ENCODE assay signal across 8 cellular contexts in genomic region chr13:19863323-19864017, GRCh38. TPM values are rescaled to one million over a fixed set of nuclear protein-coding genes. Genes with fewer than 3 reads are reported as not detected.
DNase-seq lines count a peak whose midpoint lies in the region; ATAC-seq and TF ChIP-seq lines count a peak whose summit lies in the region.

TSS of gene ZMYM5 (minus strand) at chr13:19863649. CDS start at chr13:19852180, 11,469 bp downstream.

- peak within 1 kb of the TSS; percentile 92 for H3K4me2 ChIP-seq in DOHH2 (ENCODE audit: low read length)
- peak within 1 kb of the TSS; percentile 97 for H3K4me2 ChIP-seq in GM23338

- H3K4me1 Mint-ChIP-seq in GM23338, result peaks cover 22% of the 10 kb centered on the region
- H3K4me1 Mint-ChIP-seq in activated T-helper 2 cell treated with anti-CD3 and anti-CD28 coated beads, Interferon-gamma antibody, Interleukin-2, Interleukin-4, amounts not matched to agents 10 μg/mL and 5 μg/mL and 100 μg/mL, durations not matched to agents 14 hours and 24 hours and 36 hours (ENCODE audit: low read depth), result peaks cover 33% of the 10 kb centered on the region
- H3K4me1 Mint-ChIP-seq in natural killer cell, result peaks cover 35 to 38% of the 10 kb centered on the region in 2 donors

- peak within 1 kb of the TSS; percentile 91 for H2AFZ ChIP-seq in GM23338

- H3K27me3 Mint-ChIP-seq in GM23338 (ENCODE audit: insufficient read depth, low read depth, poor library complexity), result peaks cover 12% of the 10 kb centered on the region
- H3K27me3 Mint-ChIP-seq in activated T-helper 2 cell treated with anti-CD3 and anti-CD28 coated beads, Interferon-gamma antibody, Interleukin-2, Interleukin-4, amounts not matched to agents 10 μg/mL and 5 μg/mL and 100 μg/mL, durations not matched to agents 14 hours and 24 hours and 36 hours (ENCODE audit: low read depth), result no peaks in the 10 kb centered on the region
- H3K27me3 Mint-ChIP-seq in natural killer cell (ENCODE audit: low read depth in 2 of 2), result no peaks in the 10 kb centered on the region

- intact Hi-C loops in activated T-helper 2 cell treated with anti-CD3 and anti-CD28 coated beads, Interferon-gamma antibody, Interleukin-2, Interleukin-4, amounts not matched to agents 10 μg/mL and 5 μg/mL and 100 μg/mL, durations not matched to agents 14 hours and 24 hours and 36 hours (cut with micrococcal nuclease), result loop anchor here (1.0 to 5.0 kb wide), 5 partner anchors 80 to 151 kb away; no protein-coding TSS in a partner anchor
- intact Hi-C loops in natural killer cell (cut with micrococcal nuclease), result loop anchor here (1.0 to 10.0 kb wide), 3 partner anchors 81 to 229 kb away; partner anchors contain the start of genes MPHOSPH8 and PSPC1

- no peaks in the 10 kb centered on the region for H3K9me3 ChIP-seq in DOHH2 (ENCODE audit: control insufficient read depth, insufficient read depth, low read length)

- H3K36me3 ChIP-seq in DOHH2 (ENCODE audit: control insufficient read depth, low read length) (peaks cover 24% of the 10 kb centered on the region), GM23338 (ENCODE audit: insufficient read depth) (peaks cover 9% of the 10 kb centered on the region; the same call in 1 of the 2 replicates)

- CTCF ChIA-PET in RWPE1 (lab: Yijun Ruan, JAX), result interaction anchor here (0.8 to 1.1 kb wide), 2 partner anchors 27 to 189 kb away, joined by 3 to 5 read pairs; no protein-coding TSS in a partner anchor

- H3F3A ChIP-seq in DOHH2 (ENCODE audit: control insufficient read depth, insufficient read depth), result peaks cover 5% of the 10 kb centered on the region; the same call in 1 of the 2 replicates
- H3F3A ChIP-seq in GM23338 (replicated peaks; ENCODE audit: low read depth), result peaks cover 14% of the 10 kb centered on the region

- H3K4me3 ChIP-seq in DOHH2 (ENCODE audit: low read length) (peak within 1 kb of the TSS; percentile 92), GM23338 (peak within 1 kb of the TSS; percentile 99), LNCaP clone FGC (ENCODE audit: low read depth, low read length) (peak within 1 kb of the TSS; percentile 63), fibroblast of mammary gland (ENCODE audit: control insufficient read depth, low read depth, low read length) (peak within 1 kb of the TSS; percentile 77)

- H3K27ac ChIP-seq in DOHH2 (ENCODE audit: low read depth, low read length) (peak within 1 kb of the TSS; percentile 92), GM23338 (ENCODE audit: low read depth) (peak within 1 kb of the TSS; percentile 99), RWPE1 (peak within 1 kb of the TSS; percentile 99)

- TF ChIP-seq CTCF in DOHH2 (IDR thresholded peaks at IDR 0.05; ENCODE audit: low read depth, low read length, poor library complexity, severe bottlenecking), result no peak
- TF ChIP-seq CTCF in GM23338 (conservative IDR thresholded peaks at IDR 0.05; ENCODE audit: low read depth in 2 of 2), result no peak
- no peak for TF ChIP-seq CTCF in LNCaP clone FGC (IDR thresholded peaks at IDR 0.05; ENCODE audit: control insufficient read depth, extremely low read depth, insufficient read depth)
- no peak for TF ChIP-seq CTCF in RWPE1 (conservative IDR thresholded peaks at IDR 0.05; ENCODE audit: low read depth)
- TF ChIP-seq CTCF in fibroblast of mammary gland (conservative IDR thresholded peaks at IDR 0.05; ENCODE audit: control insufficient read depth, insufficient read depth, low read depth, low read length), result no peak
- TF ChIP-seq CTCF in natural killer cell (IDR thresholded peaks at IDR 0.05), result no peak

- DNase-seq in GM23338 (ENCODE audit: low spot score), result peak; percentile 98
- peak; percentile 94 for DNase-seq in LNCaP clone FGC (ENCODE audit: low read depth)
- peak; percentile 99 for DNase-seq in RWPE1 (ENCODE audit: low spot score)
- peak; percentile 96 for DNase-seq in activated T-helper 2 cell treated with anti-CD3 and anti-CD28 coated beads, Interferon-gamma antibody, Interleukin-2, Interleukin-4, amounts not matched to agents 10 μg/mL and 5 μg/mL and 100 μg/mL, durations not matched to agents 14 hours and 24 hours and 36 hours (ENCODE audit: low spot score)
- DNase-seq in fibroblast of mammary gland (ENCODE audit: low read depth), result peak; percentile 99
- peak; percentile 94 for DNase-seq in natural killer cell
- DNase-seq in stimulated activated naive CD4-positive, alpha-beta T cell treated with Interleukin-2 at 50 U/mL for 16 hours (lab: John Stamatoyannopoulos, UW), result peak; percentile 96

- peaks cover 5% of the 10 kb centered on the region; the same call in 1 of the 3 replicates for H3K9me3 Mint-ChIP-seq in GM23338
- no peaks in the 10 kb centered on the region for H3K9me3 Mint-ChIP-seq in activated T-helper 2 cell treated with anti-CD3 and anti-CD28 coated beads, Interferon-gamma antibody, Interleukin-2, Interleukin-4, amounts not matched to agents 10 μg/mL and 5 μg/mL and 100 μg/mL, durations not matched to agents 14 hours and 24 hours and 36 hours
- H3K9me3 Mint-ChIP-seq in natural killer cell, result no peaks in the 10 kb centered on the region

- ATAC-seq in GM23338 (peak; percentile 89), natural killer cell (peak; percentile 84 to 95 (median 88))

- H3K36me3 Mint-ChIP-seq in GM23338 (ENCODE audit: low read depth), result peaks cover 26% of the 10 kb centered on the region
- H3K36me3 Mint-ChIP-seq in activated T-helper 2 cell treated with anti-CD3 and anti-CD28 coated beads, Interferon-gamma antibody, Interleukin-2, Interleukin-4, amounts not matched to agents 10 μg/mL and 5 μg/mL and 100 μg/mL, durations not matched to agents 14 hours and 24 hours and 36 hours (ENCODE audit: low read depth), result peaks cover 38% of the 10 kb centered on the region
- H3K36me3 Mint-ChIP-seq in natural killer cell, result no peaks in the 10 kb centered on the region

- H3K4me3 Mint-ChIP-seq in GM23338 (peak within 1 kb of the TSS; percentile 97), natural killer cell (peak within 1 kb of the TSS; percentile 95)
- peak within 1 kb of the TSS; percentile 98 for H3K4me3 Mint-ChIP-seq in activated T-helper 2 cell treated with anti-CD3 and anti-CD28 coated beads, Interferon-gamma antibody, Interleukin-2, Interleukin-4, amounts not matched to agents 10 μg/mL and 5 μg/mL and 100 μg/mL, durations not matched to agents 14 hours and 24 hours and 36 hours (ENCODE audit: low read depth)

- H3K27me3 ChIP-seq in DOHH2 (ENCODE audit: control insufficient read depth, low read length), result no peaks in the 10 kb centered on the region
- no peaks in the 10 kb centered on the region for H3K27me3 ChIP-seq in GM23338 (ENCODE audit: insufficient read depth)

- POLR2A ChIA-PET in RWPE1 (lab: Yijun Ruan, JAX; ENCODE audit: low non-redundant PET), result interaction anchor here (1.0 kb wide), 1 partner anchor 14 kb away, joined by 6 read pairs; no protein-coding TSS in a partner anchor

- H3K9me2 ChIP-seq in DOHH2 (replicated peaks; ENCODE audit: control insufficient read depth, low read length) (no peaks in the 10 kb centered on the region), GM23338 (ENCODE audit: insufficient read depth) (no peaks in the 10 kb centered on the region)

- peaks cover 70% of the 10 kb centered on the region for H3K79me2 ChIP-seq in DOHH2 (ENCODE audit: control insufficient read depth, low read length)
- H3K79me2 ChIP-seq in GM23338 (replicated peaks; ENCODE audit: insufficient read depth), result peaks cover 42% of the 10 kb centered on the region

- no peaks in the 10 kb centered on the region for H4K20me1 ChIP-seq in DOHH2 (ENCODE audit: control insufficient read depth, insufficient read depth, low read depth, low read length)
- H4K20me1 ChIP-seq in GM23338 (replicated peaks; ENCODE audit: insufficient read depth), result peaks cover 13% of the 10 kb centered on the region; the same call in 1 of the 2 replicates

- H3K4me1 ChIP-seq in DOHH2 (ENCODE audit: control insufficient read depth, low read length), result peaks cover 29% of the 10 kb centered on the region
- H3K4me1 ChIP-seq in GM23338 (ENCODE audit: insufficient read depth), result peaks cover 21% of the 10 kb centered on the region

- peak within 1 kb of the TSS; percentile 93 for H3K27ac Mint-ChIP-seq in GM23338
- H3K27ac Mint-ChIP-seq in activated T-helper 2 cell treated with anti-CD3 and anti-CD28 coated beads, Interferon-gamma antibody, Interleukin-2, Interleukin-4, amounts not matched to agents 10 μg/mL and 5 μg/mL and 100 μg/mL, durations not matched to agents 14 hours and 24 hours and 36 hours, result peak within 1 kb of the TSS; percentile 99
- peak within 1 kb of the TSS; percentile 91 to 94 for H3K27ac Mint-ChIP-seq in natural killer cell

TF ChIP-seq in GM23338, 12 proteins besides CTCF, POLR2A, EP300 and RAD21:
- peak; percentile 67 for TF ChIP-seq CREB1 (CRISPR knock-in tag; IDR thresholded peaks at IDR 0.05; ENCODE audit: low read depth)
- TF ChIP-seq STAT1 (IDR thresholded peaks at IDR 0.05; ENCODE audit: unreplicated experiment), result no peak
- TF ChIP-seq POLR2AphosphoS5 (IDR thresholded peaks at IDR 0.05; ENCODE audit: low read depth), result peak; percentile 75

RNA-seq across cellular contexts. Expression of gene ZMYM5, which starts in this region (rescaled TPM):
- 9.4 and 11.2 TPM in 2 replicates for total RNA-seq in GM23338 (2014; rRNA removed; shearing (Covaris generic))
- polyA plus RNA-seq in GM23338 (2016; fragmentation: Nextera tagmentation; extraction: Ambion mirVana), result 13.5 and 17.2 TPM in 2 replicates
- total RNA-seq in activated T-helper 2 cell treated with anti-CD3 and anti-CD28 coated beads, Interferon-gamma antibody, Interleukin-2, Interleukin-4, amounts not matched to agents 10 μg/mL and 5 μg/mL and 100 μg/mL, durations not matched to agents 14 hours and 24 hours and 36 hours, result 13.7 and 16.1 TPM in 2 replicates
- 10 to 100 TPM; 29.5 to 37.4 (median 36.0) TPM for total RNA-seq in natural killer cell

Comparison
In these comparisons a context has a peak if more than half of its experiments do, and no peak if none do; other contexts are left out.
1. Peak in every context shown above with its lines: DNase-seq, ATAC-seq, H3K4me3 ChIP-seq and H3K27ac ChIP-seq.